Comparison of ENCODE assay signal across 10 cellular contexts in the genomic region with DNA sequence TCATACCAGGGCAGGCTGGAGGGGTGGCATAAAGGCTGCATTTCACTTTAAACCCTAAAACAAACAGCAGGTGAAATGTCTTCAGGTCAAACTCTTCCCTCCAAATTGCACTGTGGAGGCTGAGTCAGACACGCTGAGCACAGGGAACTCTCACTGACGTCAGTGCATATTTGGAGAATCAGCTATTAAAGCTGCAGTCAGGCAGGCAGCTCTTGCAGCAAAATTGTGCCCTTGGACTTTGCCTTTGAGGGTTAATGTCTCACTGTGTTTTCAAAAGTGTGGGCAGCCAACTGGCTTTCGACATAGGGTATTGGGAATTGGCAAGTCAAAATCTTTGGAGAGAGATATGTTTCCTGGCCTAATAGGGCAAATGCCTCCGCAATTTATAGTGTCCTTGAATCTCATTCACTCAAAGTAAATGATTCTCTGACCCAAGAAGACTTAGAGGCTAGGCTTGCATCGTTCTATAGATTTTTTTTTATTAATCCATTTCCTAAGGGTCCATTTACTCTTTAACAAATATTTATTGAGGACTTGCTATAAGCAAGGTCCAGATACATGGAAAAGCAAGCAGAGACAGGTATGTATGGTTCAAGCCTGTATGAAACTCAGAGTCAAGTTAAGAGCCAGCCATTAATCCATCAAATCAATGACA. TPM values are rescaled to one million over a fixed set of nuclear protein-coding genes. Genes with fewer than 3 reads are reported as not detected.
DNase-seq lines count a peak whose midpoint lies in the region; ATAC-seq, FAIRE-seq and TF ChIP-seq lines count a peak whose summit lies in the region.
"Had no signal": no experiment of that assay in that cellular context is flagged by ENCODE, and none has a peak within 500 bp of the region (broad histone marks: within the 10 kb centered on the region; RNA-seq: fewer than 3 reads in every experiment).

No MANE protein-coding gene starts in this region.

- no peak for TF ChIP-seq POLR2A in breast epithelium (IDR thresholded peaks at IDR 0.05)

- no peaks in the 10 kb centered on the region for H3K27me3 ChIP-seq in breast epithelium

- TF ChIP-seq CTCF in MCF 10A (IDR thresholded peaks at IDR 0.05; ENCODE audit: unreplicated experiment): no peak
- TF ChIP-seq CTCF in breast epithelium (IDR thresholded peaks at IDR 0.05): no peak

- no TSS peak for BruUV-seq in MCF 10A (replicated peaks; lab: Mats Ljungman, UMichigan)

- no peaks in the 10 kb centered on the region for H3K9me3 ChIP-seq in breast epithelium

- H3K4me1 ChIP-seq in breast epithelium: no peaks in the 10 kb centered on the region

- no peaks in the 10 kb centered on the region for H3K36me3 ChIP-seq in breast epithelium

- H3K4me3 Mint-ChIP-seq in MCF 10A (ENCODE audit: unreplicated experiment): no peak overlapping the region

- CTCF ChIA-PET in MCF 10A (lab: Yijun Ruan, JAX): interaction anchor here (0.6 to 0.7 kb wide), 2 partner anchors 18 to 38 kb away, joined by 3 read pairs; no protein-coding TSS in a partner anchor

- POLR2A ChIA-PET in MCF 10A (lab: Yijun Ruan, JAX): interaction anchor here (0.7 to 1.3 kb wide), 4 partner anchors 9 to 213 kb away, joined by 3 to 5 read pairs (median 3); partner anchors contain the start of gene MED17

- H3K36me3 Mint-ChIP-seq in MCF 10A (ENCODE audit: insufficient read depth, unreplicated experiment): no peaks in the 10 kb centered on the region

- DNase-seq in MCF 10A (ENCODE audit: unreplicated experiment) (peak; percentile 96), breast epithelium (ENCODE audit: low spot score in 2 of 2) (no peak), amniotic epithelial cell (ENCODE audit: low read depth) (peak; percentile 74), urothelium cell line (ENCODE audit: low spot score) (peak; percentile 82)
- DNase-seq: NCI-H2171 had no signal

- no peaks in the 10 kb centered on the region for H3K27me3 Mint-ChIP-seq in MCF 10A (ENCODE audit: insufficient read depth, unreplicated experiment)

- H3K4me1 Mint-ChIP-seq in MCF 10A (ENCODE audit: insufficient read depth, unreplicated experiment): peaks cover 13% of the 10 kb centered on the region

- ATAC-seq in HG03432 (IDR thresholded peaks at IDR 0.05; ENCODE audit: unreplicated experiment) (no peak), GM18517 (IDR thresholded peaks at IDR 0.05; ENCODE audit: unreplicated experiment) (no peak), HG03378 (IDR thresholded peaks at IDR 0.05; ENCODE audit: unreplicated experiment) (no peak)

- no peak overlapping the region for H3K27ac ChIP-seq in breast epithelium
- H3K27ac ChIP-seq: C4-2B had no signal

- H3K4me3 ChIP-seq in breast epithelium: no peak overlapping the region

- H3K27ac Mint-ChIP-seq in MCF 10A (ENCODE audit: low read depth, unreplicated experiment): peak overlapping the region; percentile 61

- H3K9me3 Mint-ChIP-seq in MCF 10A (ENCODE audit: unreplicated experiment): peaks cover 6% of the 10 kb centered on the region

- peak; percentile 97 for FAIRE-seq in islet of Langerhans (lab: Jason Lieb, UNC)
- FAIRE-seq in urothelium cell line (lab: Jason Lieb, UNC): peak; percentile 87

- intact Hi-C loops in MCF 10A (cut with micrococcal nuclease) (no loop called here), breast epithelium (cut with DNase I; ENCODE audit: low total_unique reads) (no loop called here)

RNA-seq across cellular contexts. Expression of gene SMCO4, which starts 27.7 kb away (rescaled TPM):
- total RNA-seq in MCF 10A (2022) (8.5 and 10.0 TPM in 2 replicates), breast epithelium (10 to 100 TPM; 13.4 to 64.4 (median 21.0) TPM)

Comparison
In these comparisons a context has a peak if more than half of its experiments do, and no peak if none do; other contexts are left out.
1. DNase-seq: peak in MCF 10A (single experiment), amniotic epithelial cell (single experiment) and urothelium cell line (single experiment); none in breast epithelium (0 of 2).